In genomic region chr6:226516-227073, GRCh38 we compare ENCODE assay signal across 13 cellular contexts.
A peak's percentile ranks its signal among the peaks of the same experiment; 100 is the strongest.
DNase-seq lines count a peak whose midpoint lies in the region; ATAC-seq and TF ChIP-seq lines count a peak whose summit lies in the region.
"Had no signal": no experiment of that assay in that cellular context is flagged by ENCODE, and none has a peak within 500 bp of the region (broad histone marks: within the 10 kb centered on the region; RNA-seq: fewer than 3 reads in every experiment).

No MANE protein-coding gene starts in this region.

- POLR2A ChIA-PET in activated CD8-positive, alpha-beta T cell treated with anti-CD3 and anti-CD28 coated beads, Interleukin-2, amount 10 ng/mL, durations not matched to agents 7 days and 5 days (lab: Charles Lee): interaction anchor here (1.0 to 6.2 kb wide), 3 partner anchors 59 to 165 kb away, joined by 3 to 38 read pairs (median 4); partner anchors contain the start of gene IRF4

- DNase-seq in activated CD8-positive, alpha-beta T cell treated with anti-CD3 and anti-CD28 coated beads, Interleukin-2, amount 10 ng/mL, durations not matched to agents 7 days and 5 days: no peak
- DNase-seq in NCI-H146 treated with DMSO at 0.1 percent for 48 hours (lab: John Stamatoyannopoulos, UW; ENCODE audit: unreplicated experiment) (no peak), posterior vena cava (ENCODE audit: low spot score) (no peak), NCI-H748 (lab: John Stamatoyannopoulos, UW; ENCODE audit: unreplicated experiment) (no peak)
- DNase-seq: C1 segment of cervical spinal cord; effector memory CD4-positive, alpha-beta T cell; EL; NCI-H2029; retina had no signal

- intact Hi-C loops in posterior vena cava (cut with DNase I): no loop called here

- peak; percentile 20 for TF ChIP-seq POLR2A in GM18526 (IDR thresholded peaks at IDR 0.05; ENCODE audit: extremely low read depth, insufficient read length)

- H3K27ac ChIP-seq in BLaER1 treated with 17β-estradiol and CSF1 and Interleukin-3, amounts not matched to agents 10 nM and 100 nM: peak overlapping the region in 4 of 11 experiments; percentile 33 to 63 (median 52); a peak in 4 of 22 replicates

- no peak overlapping the region for H3K4me3 ChIP-seq in BLaER1 treated with 17β-estradiol and CSF1 and Interleukin-3, amounts not matched to agents 10 nM and 100 nM

- no peaks in the 10 kb centered on the region for H3K27me3 Mint-ChIP-seq in activated CD8-positive, alpha-beta T cell treated with anti-CD3 and anti-CD28 coated beads, Interleukin-2, amount 10 ng/mL, durations not matched to agents 7 days and 5 days (ENCODE audit: low read depth)

- CTCF ChIA-PET in activated CD8-positive, alpha-beta T cell treated with anti-CD3 and anti-CD28 coated beads, Interleukin-2, amount 10 ng/mL, durations not matched to agents 7 days and 5 days (lab: Charles Lee): interaction anchor here (0.9 to 4.9 kb wide), 8 partner anchors 10 to 263 kb away, joined by 3 to 29 read pairs (median 4); no protein-coding TSS in a partner anchor

- peaks cover 7% of the 10 kb centered on the region for H3K36me3 Mint-ChIP-seq in activated CD8-positive, alpha-beta T cell treated with anti-CD3 and anti-CD28 coated beads, Interleukin-2, amount 10 ng/mL, durations not matched to agents 7 days and 5 days (ENCODE audit: low read depth)

- ATAC-seq in HG02642 (IDR thresholded peaks at IDR 0.05; ENCODE audit: poor library complexity, unreplicated experiment) (peak; percentile 25), HG03521 (IDR thresholded peaks at IDR 0.05; ENCODE audit: unreplicated experiment) (no peak)
- ATAC-seq in activated CD8-positive, alpha-beta T cell treated with anti-CD3 and anti-CD28 coated beads, Interleukin-2, amount 10 ng/mL, durations not matched to agents 7 days and 5 days: no peak

- no peaks in the 10 kb centered on the region for H3K36me3 ChIP-seq in BLaER1 treated with 17β-estradiol and CSF1 and Interleukin-3, amounts not matched to agents 10 nM and 100 nM

- H3K4me1 Mint-ChIP-seq in activated CD8-positive, alpha-beta T cell treated with anti-CD3 and anti-CD28 coated beads, Interleukin-2, amount 10 ng/mL, durations not matched to agents 7 days and 5 days (ENCODE audit: low read depth): peaks cover 74% of the 10 kb centered on the region

- peaks cover 0 to 9% (median 0%) of the 10 kb centered on the region in 11 experiments; a peak in 1 of 22 replicates for H3K27me3 ChIP-seq in BLaER1 treated with 17β-estradiol and CSF1 and Interleukin-3, amounts not matched to agents 10 nM and 100 nM

- peak overlapping the region in 2 of 11 experiments; percentile 30 to 36; a peak in 4 of 22 replicates for H3K9ac ChIP-seq in BLaER1 treated with 17β-estradiol and CSF1 and Interleukin-3, amounts not matched to agents 10 nM and 100 nM

- H4K20me1 ChIP-seq in BLaER1 treated with 17β-estradiol and CSF1 and Interleukin-3, amounts not matched to agents 10 nM and 100 nM: no peaks in the 10 kb centered on the region

- H3K9me3 ChIP-seq in BLaER1 treated with 17β-estradiol and CSF1 and Interleukin-3, amounts not matched to agents 10 nM and 100 nM (replicated peaks in 1 of 11): no peaks in the 10 kb centered on the region

- no peak overlapping the region for H3K4me3 Mint-ChIP-seq in activated CD8-positive, alpha-beta T cell treated with anti-CD3 and anti-CD28 coated beads, Interleukin-2, amount 10 ng/mL, durations not matched to agents 7 days and 5 days

- H3K4me2 ChIP-seq in BLaER1 treated with 17β-estradiol and CSF1 and Interleukin-3, amounts not matched to agents 10 nM and 100 nM: peak overlapping the region; percentile 49 to 86 (median 73)

- peak overlapping the region; percentile 95 for H3K27ac Mint-ChIP-seq in activated CD8-positive, alpha-beta T cell treated with anti-CD3 and anti-CD28 coated beads, Interleukin-2, amount 10 ng/mL, durations not matched to agents 7 days and 5 days

- peaks cover 40 to 51% (median 48%) of the 10 kb centered on the region in 10 experiments for H3K4me1 ChIP-seq in BLaER1 treated with 17β-estradiol and CSF1 and Interleukin-3, amounts not matched to agents 10 nM and 100 nM

- no peaks in the 10 kb centered on the region for H3K9me3 Mint-ChIP-seq in activated CD8-positive, alpha-beta T cell treated with anti-CD3 and anti-CD28 coated beads, Interleukin-2, amount 10 ng/mL, durations not matched to agents 7 days and 5 days (ENCODE audit: insufficient read depth)
